In genomic region chr12:106246891-106247730, GRCh38 we compare ENCODE assay signal across 7 cellular contexts. TPM values are rescaled to one million over a fixed set of nuclear protein-coding genes. Genes with fewer than 3 reads are reported as not detected.
DNase-seq lines count a peak whose midpoint lies in the region; ATAC-seq and TF ChIP-seq lines count a peak whose summit lies in the region.

No MANE protein-coding gene starts in this region.

- H3K4me3 ChIP-seq in aorta (ENCODE audit: low read length in 2 of 2), result peak overlapping the region; percentile 39 to 88

- H3K27me3 Mint-ChIP-seq in glutamatergic neuron (ENCODE audit: unreplicated experiment), result peaks cover 6% of the 10 kb centered on the region

- peak; percentile 33 for ATAC-seq in GM18511 (IDR thresholded peaks at IDR 0.05; ENCODE audit: unreplicated experiment)
- ATAC-seq in HG02884 (IDR thresholded peaks at IDR 0.05; ENCODE audit: unreplicated experiment), result peak; percentile 28
- peak; percentile 42 to 55 for ATAC-seq in activated naive CD4-positive, alpha-beta T cell treated with anti-CD3 and anti-CD28 coated beads, Interleukin-2, amount 50 U/mL, for 72 hours
- ATAC-seq in omental fat pad (ENCODE audit: low FRiP score), result peak; percentile 7
- ATAC-seq in aorta (ENCODE audit: low FRiP score), result peak; percentile 40

- peaks cover 27% of the 10 kb centered on the region for H3K4me1 Mint-ChIP-seq in glutamatergic neuron (ENCODE audit: low read depth, unreplicated experiment)

- peaks cover 0 to 1% of the 10 kb centered on the region in 2 donors for H3K36me3 ChIP-seq in aorta (ENCODE audit: control insufficient read depth in 1 of 2, insufficient read depth in 2 of 2, low read length in 1 of 2)

- no peaks in the 10 kb centered on the region for H3K9me3 Mint-ChIP-seq in activated naive CD4-positive, alpha-beta T cell treated with anti-CD3 and anti-CD28 coated beads, Interleukin-2, amount 50 U/mL, for 72 hours
- H3K9me3 Mint-ChIP-seq in glutamatergic neuron (ENCODE audit: unreplicated experiment), result peaks cover 15% of the 10 kb centered on the region

- H3K27ac Mint-ChIP-seq in activated naive CD4-positive, alpha-beta T cell treated with anti-CD3 and anti-CD28 coated beads, Interleukin-2, amount 50 U/mL, for 72 hours, result peak overlapping the region in 1 of 2 donors; percentile 61
- peak overlapping the region; percentile 33 for H3K27ac Mint-ChIP-seq in glutamatergic neuron (ENCODE audit: unreplicated experiment)

- no peaks in the 10 kb centered on the region for H3K27me3 ChIP-seq in aorta (ENCODE audit: control insufficient read depth in 1 of 2, insufficient read depth in 2 of 2, low read length in 1 of 2)

- TF ChIP-seq CTCF in RWPE1 (conservative IDR thresholded peaks at IDR 0.05; ENCODE audit: low read depth) (no peak), glutamatergic neuron (IDR thresholded peaks at IDR 0.05; ENCODE audit: partially characterized antibody, unreplicated experiment) (no peak), omental fat pad (IDR thresholded peaks at IDR 0.05) (no peak)

- POLR2A ChIA-PET in RWPE1 (lab: Yijun Ruan, JAX; ENCODE audit: low non-redundant PET), result no interaction called here

- peak overlapping the region; percentile 63 for H3K4me3 Mint-ChIP-seq in glutamatergic neuron (ENCODE audit: unreplicated experiment)

- peak; percentile 56 for DNase-seq in RWPE1 (ENCODE audit: low spot score)
- peak in 1 of 2 donors; percentile 52 for DNase-seq in activated naive CD4-positive, alpha-beta T cell treated with anti-CD3 and anti-CD28 coated beads, Interleukin-2, amount 50 U/mL, for 72 hours (ENCODE audit: low spot score in 2 of 2)
- peak; percentile 69 for DNase-seq in glutamatergic neuron
- DNase-seq in omental fat pad (ENCODE audit: low spot score), result no peak
- peak; percentile 78 to 91 for DNase-seq in aorta

- CTCF ChIA-PET in RWPE1 (lab: Yijun Ruan, JAX), result interaction anchor here (0.7 to 1.1 kb wide), 3 partner anchors 20 to 110 kb away, joined by 3 to 4 read pairs (median 4); partner anchors contain the start of gene POLR3B

- intact Hi-C loops in aorta (cut with DNase I), result loop anchor here (2.0 to 5.0 kb wide), 2 partner anchors 55 to 56 kb away; partner anchors contain the start of gene TCP11L2 (in 2 of the 2)

- H3K36me3 Mint-ChIP-seq in activated naive CD4-positive, alpha-beta T cell treated with anti-CD3 and anti-CD28 coated beads, Interleukin-2, amount 50 U/mL, for 72 hours, result no peaks in the 10 kb centered on the region
- no peaks in the 10 kb centered on the region for H3K36me3 Mint-ChIP-seq in glutamatergic neuron (ENCODE audit: unreplicated experiment)

- WGBS in aorta, 2 donors, result 0 to 1% methylated on average over 32 to 81 of the region's 81 CpGs

- peaks cover 0 to 4% of the 10 kb centered on the region in 2 donors for H3K4me1 ChIP-seq in aorta (ENCODE audit: control insufficient read depth in 1 of 2, insufficient read depth in 2 of 2, low read length in 2 of 2)

- no peaks in the 10 kb centered on the region for H3K9me3 ChIP-seq in aorta (ENCODE audit: control insufficient read depth, low read length)

- peak overlapping the region; percentile 93 for H3K27ac ChIP-seq in RWPE1
- peak overlapping the region; percentile 71 to 92 for H3K27ac ChIP-seq in aorta (ENCODE audit: low read depth in 1 of 2, low read length in 2 of 2)

RNA-seq across cellular contexts. Expression of gene CKAP4, which starts 0.7 kb away (rescaled TPM):
- total RNA-seq in activated naive CD4-positive, alpha-beta T cell treated with anti-CD3 and anti-CD28 coated beads, Interleukin-2, amount 50 U/mL, for 72 hours, result 10 to 100 TPM in 1 of 2 donors, 1 to 10 TPM in 1; 5.1 to 17.4 TPM
- total RNA-seq in glutamatergic neuron (ENCODE audit: unreplicated experiment) (87.0 TPM), omental fat pad (10 to 100 TPM; 32.6 to 44.2 (median 33.5) TPM), aorta (10 to 100 TPM; 61.1 to 69.6 TPM)
- polyA plus RNA-seq in aorta, result 10 to 100 TPM; 17.2 to 25.4 TPM

RNA-seq across cellular contexts. Expression of gene TCP11L2, which starts 55.4 kb away (rescaled TPM):
- total RNA-seq in activated naive CD4-positive, alpha-beta T cell treated with anti-CD3 and anti-CD28 coated beads, Interleukin-2, amount 50 U/mL, for 72 hours, result 10 to 100 TPM; 19.2 to 19.6 TPM
- total RNA-seq in glutamatergic neuron (ENCODE audit: unreplicated experiment), result 17.1 TPM
- total RNA-seq in omental fat pad, result 10 to 100 TPM; 14.3 to 54.1 (median 23.9) TPM
- total RNA-seq in aorta, result 10 to 100 TPM; 24.8 to 50.9 TPM
- 1 to 10 TPM; 5.5 to 9.2 TPM for polyA plus RNA-seq in aorta
